19 cellular contexts compared by ENCODE assay signal in genomic region chr2:226176298-226176984, GRCh38.
DNase-seq lines count a peak whose midpoint lies in the region; ATAC-seq, FAIRE-seq and TF ChIP-seq lines count a peak whose summit lies in the region.
"Had no signal": no experiment of that assay in that cellular context is flagged by ENCODE, and none has a peak within 500 bp of the region (broad histone marks: within the 10 kb centered on the region; RNA-seq: fewer than 3 reads in every experiment).

No MANE protein-coding gene starts in this region.

- H3K56ac ChIP-seq in H1 (replicated peaks; ENCODE audit: insufficient read length, low read depth, low read length) (no peak overlapping the region), mesendoderm (ENCODE audit: low read length) (no peak overlapping the region)

- no peaks in the 10 kb centered on the region for H3K27me3 Mint-ChIP-seq in mesothelial cell of epicardium (ENCODE audit: low read depth)

- in situ Hi-C loops in HepG2 (cut with HindIII; ENCODE audit: extremely low pct_ligation_motif_present, low pct_unique_long_range_greater_than_20kb) = no loop called here

- H2AFZ ChIP-seq in HepG2 (ENCODE audit: low read length) = peak overlapping the region; percentile 6
- peak overlapping the region; percentile 81; the same call in 1 of the 2 replicates for H2AFZ ChIP-seq in H1 (ENCODE audit: low read length)
- H2AFZ ChIP-seq: GM23248 had no signal

- H3K4me3 Mint-ChIP-seq in mesothelial cell of epicardium = no peak overlapping the region
- H3K4me3 Mint-ChIP-seq: CD14-positive monocyte; CD4-positive, alpha-beta memory T cell had no signal

- H2BK120ac ChIP-seq in H1 (replicated peaks; ENCODE audit: low read depth, low read length) (no peak overlapping the region), mesendoderm (ENCODE audit: low read depth, low read length) (no peak overlapping the region)

- peaks cover 9% of the 10 kb centered on the region for H3K4me1 Mint-ChIP-seq in mesothelial cell of epicardium
- H3K4me1 Mint-ChIP-seq: CD14-positive monocyte; CD4-positive, alpha-beta memory T cell had no signal

- H4K91ac ChIP-seq in H1 (replicated peaks; ENCODE audit: insufficient read length, low read length) = no peak overlapping the region

- peak; percentile 28; the same call in 2 of the 3 replicates for ATAC-seq in HepG2
- no peak for ATAC-seq in right lobe of liver

- H3K27ac ChIP-seq in HepG2 (ENCODE audit: extremely low read length, insufficient read depth, low read length) (no peak overlapping the region), right lobe of liver (no peak overlapping the region), H1 (ENCODE audit: low read depth, low read length) (no peak overlapping the region), mesendoderm (ENCODE audit: low read depth, low read length) (no peak overlapping the region), breast epithelium (no peak overlapping the region)
- H3K27ac ChIP-seq: 22Rv1, BLaER1, GM23248 had no signal

- no peak overlapping the region for H2AK5ac ChIP-seq in H1 (ENCODE audit: low read depth, low read length)
- H2AK5ac ChIP-seq in mesendoderm (ENCODE audit: low read length) = no peak overlapping the region

- peak overlapping the region; percentile 2 for H3K27ac Mint-ChIP-seq in mesothelial cell of epicardium
- H3K27ac Mint-ChIP-seq: CD14-positive monocyte; CD4-positive, alpha-beta memory T cell had no signal

- H2BK15ac ChIP-seq in H1 (ENCODE audit: low read length) (0 out of 2 replicates have a peak overlapping the region, but pooled peaks have one; percentile 54), mesendoderm (replicated peaks; ENCODE audit: low read depth) (no peak overlapping the region)

- H3K4me3 ChIP-seq in HepG2 (replicated peaks in 1 of 3; ENCODE audit: insufficient read depth in 1 of 3, low read depth in 2 of 3, low read length in 3 of 3) (no peak overlapping the region), right lobe of liver (no peak overlapping the region), H1 (ENCODE audit: extremely low read depth in 1 of 4, insufficient read depth in 2 of 4, low read depth in 3 of 4, low read length in 4 of 4) (no peak overlapping the region), mesendoderm (ENCODE audit: low read length) (no peak overlapping the region), breast epithelium (no peak overlapping the region)
- H3K4me3 ChIP-seq: BLaER1, GM23248 had no signal

- H3K79me2 ChIP-seq in HepG2 (ENCODE audit: insufficient read depth, low read length) = no peaks in the 10 kb centered on the region
- H3K79me2 ChIP-seq in H1 (ENCODE audit: control insufficient read depth in 1 of 2, insufficient read depth in 2 of 2, low read length in 2 of 2) = no peaks in the 10 kb centered on the region
- H3K79me2 ChIP-seq in mesendoderm (ENCODE audit: control insufficient read depth, insufficient read depth, low read length) = no peaks in the 10 kb centered on the region

- H4K8ac ChIP-seq in H1 (ENCODE audit: extremely low read depth, insufficient read depth, low read length) (no peak overlapping the region), mesendoderm (ENCODE audit: low read depth, low read length) (no peak overlapping the region)

- 81% methylated on average over 3 of the region's 3 CpGs for WGBS in HepG2 (ENCODE audit: low lambda C conversion rate)
- 49% methylated on average over 3 of the region's 3 CpGs for WGBS in right lobe of liver (ENCODE audit: insufficient coverage, low coverage, low lambda C conversion rate, missing lambda C conversion rate)
- WGBS in H1 (ENCODE audit: extremely low coverage in 1 of 2, insufficient coverage in 1 of 2, insufficient read length in 1 of 2, insufficient replicate concordance in 2 of 2, low coverage in 1 of 2, low lambda C conversion rate in 2 of 2, missing lambda C conversion rate in 1 of 2), 2 experiments = 92% methylated on average over 3 of the region's 3 CpGs; no CpG with 5 or more reads in 1 of the 2 experiments
- WGBS in mesendoderm (ENCODE audit: extremely low coverage, insufficient coverage, low lambda C conversion rate) = no CpG with 5 or more reads among the region's 3 CpGs

- no peak overlapping the region for H3K4me2 ChIP-seq in HepG2 (ENCODE audit: low read depth, low read length)
- H3K4me2 ChIP-seq in H1 (ENCODE audit: insufficient read depth in 1 of 2, low read depth in 2 of 2, low read length in 2 of 2) = no peak overlapping the region
- H3K4me2 ChIP-seq in mesendoderm (ENCODE audit: low read length) = no peak overlapping the region
- H3K4me2 ChIP-seq: BLaER1 had no signal

- no peaks in the 10 kb centered on the region for H3K23me2 ChIP-seq in H1 (ENCODE audit: low read depth, low read length)

- H2BK12ac ChIP-seq in H1 (ENCODE audit: low read depth, low read length) = no peak overlapping the region

- H3K36me3 Mint-ChIP-seq in mesothelial cell of epicardium = no peaks in the 10 kb centered on the region
- H3K36me3 Mint-ChIP-seq: CD4-positive, alpha-beta memory T cell had no signal

- no peak for TF ChIP-seq CTCF in HepG2 (CRISPR knock-in tag; IDR thresholded peaks at IDR 0.05)
- TF ChIP-seq CTCF in right lobe of liver (IDR thresholded peaks at IDR 0.05) = no peak
- no peak for TF ChIP-seq CTCF in H1 (IDR thresholded peaks at IDR 0.05; ENCODE audit: control extremely low read depth in 1 of 3, insufficient read depth in 1 of 3, low read depth in 1 of 3, low read length in 3 of 3)
- no peak for TF ChIP-seq CTCF in mesothelial cell of epicardium (IDR thresholded peaks at IDR 0.05; ENCODE audit: unreplicated experiment)
- TF ChIP-seq CTCF in breast epithelium (IDR thresholded peaks at IDR 0.05) = no peak

- intact Hi-C loops in HepG2 (cut with micrococcal nuclease; ENCODE audit: unreplicated experiment) (no loop called here), right lobe of liver (cut with DNase I) (no loop called here), breast epithelium (cut with DNase I; ENCODE audit: low total_unique reads) (no loop called here)

- H4K20me1 ChIP-seq in HepG2 (ENCODE audit: insufficient read depth, low read length) (no peaks in the 10 kb centered on the region), H1 (replicated peaks in 1 of 2; ENCODE audit: control insufficient read depth in 1 of 2, insufficient read depth in 2 of 2, low read length in 2 of 2) (no peaks in the 10 kb centered on the region)
- H4K20me1 ChIP-seq: BLaER1 had no signal

- DNase-seq in HepG2 (ENCODE audit: low spot score) = no peak
- DNase-seq in right lobe of liver = no peak
- no peak for DNase-seq in H1 (ENCODE audit: low read depth in 1 of 2, low spot score in 2 of 2)
- no peak for DNase-seq in mesothelial cell of epicardium (ENCODE audit: low spot score in 2 of 2, unreplicated experiment in 2 of 2)
- no peak for DNase-seq in foreskin melanocyte
- DNase-seq in mesendoderm = no peak
- DNase-seq in breast epithelium (ENCODE audit: low spot score in 2 of 2) = no peak
- DNase-seq in NCI-H1048 (lab: John Stamatoyannopoulos, UW) = no peak
- DNase-seq: CD4-positive, alpha-beta memory T cell; DMS153; DMS79; GDM1; GM23248; H7 had no signal

- H3K4me1 ChIP-seq in HepG2 (ENCODE audit: insufficient read depth, low read length) (peaks cover 37% of the 10 kb centered on the region), right lobe of liver (no peaks in the 10 kb centered on the region), H1 (replicated peaks in 1 of 4; ENCODE audit: control insufficient read depth in 3 of 4, insufficient read depth in 4 of 4, low read length in 3 of 4) (0 out of 7 replicates have a peak, but pooled peaks cover 0 to 3% (median 0%) of the 10 kb centered on the region in 4 experiments), mesendoderm (ENCODE audit: control insufficient read depth, low read depth, low read length) (no peaks in the 10 kb centered on the region), breast epithelium (no peaks in the 10 kb centered on the region)
- H3K4me1 ChIP-seq: BLaER1 had no signal

- peaks cover 12% of the 10 kb centered on the region for H3K9me3 Mint-ChIP-seq in mesothelial cell of epicardium

- H3K79me1 ChIP-seq in H1 (ENCODE audit: low read depth, low read length) (no peaks in the 10 kb centered on the region), mesendoderm (ENCODE audit: low read length) (no peaks in the 10 kb centered on the region)

- FAIRE-seq in HepG2 (lab: Jason Lieb, UNC) (no peak), H1 (lab: Jason Lieb, UNC) (no peak)
- FAIRE-seq: GM12892, GM18507 had no signal

- TF ChIP-seq RAD21 in HepG2 (CRISPR knock-in tag; IDR thresholded peaks at IDR 0.05) (no peak), H1 (IDR thresholded peaks at IDR 0.05 in 1 of 2, conservative IDR thresholded peaks at IDR 0.05 in 1 of 2; ENCODE audit: low read depth in 2 of 2, low read length in 2 of 2) (no peak)

- no peak overlapping the region for H4K5ac ChIP-seq in H1 (ENCODE audit: insufficient read length, low read depth, low read length)
- H4K5ac ChIP-seq in mesendoderm (ENCODE audit: low read length) = no peak overlapping the region

- 0 out of 4 replicates have a peak, but pooled peaks of 1 of the 2 experiments have one; percentile 3 for TF ChIP-seq EP300 in HepG2 (IDR thresholded peaks at IDR 0.05; ENCODE audit: low read depth in 2 of 2, low read length in 2 of 2)
- no peak for TF ChIP-seq EP300 in HepG2 (CRISPR knock-in tag; IDR thresholded peaks at IDR 0.05; ENCODE audit: borderline replicate concordance)
- TF ChIP-seq EP300 in H1 (IDR thresholded peaks at IDR 0.05; ENCODE audit: borderline replicate concordance in 1 of 2, low read depth in 2 of 2, low read length in 2 of 2) = no peak

- CTCF ChIA-PET in HepG2 (lab: Yijun Ruan, JAX; ENCODE audit: low intra/inter-chr PET ratio, low total read pairs) = no interaction called here
- CTCF ChIA-PET in H1 (lab: Charles Lee; ENCODE audit: partially characterized antibody) = no interaction called here

- H3K18ac ChIP-seq in H1 (ENCODE audit: extremely low read depth, low read length) = no peak overlapping the region
- no peak overlapping the region for H3K18ac ChIP-seq in mesendoderm (ENCODE audit: low read length)

- H2BK20ac ChIP-seq in H1 (ENCODE audit: low read length) = 0 out of 2 replicates have a peak overlapping the region, but pooled peaks have one; percentile 23

- H3K27me3 ChIP-seq in HepG2 (ENCODE audit: control insufficient read depth in 1 of 2, insufficient read depth in 2 of 2, low read length in 2 of 2) = no peaks in the 10 kb centered on the region
- H3K27me3 ChIP-seq in right lobe of liver = no peaks in the 10 kb centered on the region
- H3K27me3 ChIP-seq in H1 (replicated peaks in 1 of 4; ENCODE audit: control insufficient read depth in 3 of 4, extremely low read depth in 1 of 4, insufficient read depth in 3 of 4, low read length in 3 of 4) = no peaks in the 10 kb centered on the region
- no peaks in the 10 kb centered on the region for H3K27me3 ChIP-seq in mesendoderm (ENCODE audit: insufficient read depth, low read length, poor library complexity)
- no peaks in the 10 kb centered on the region for H3K27me3 ChIP-seq in breast epithelium
- H3K27me3 ChIP-seq: BLaER1 had no signal

- H2BK5ac ChIP-seq in H1 (ENCODE audit: low read depth, low read length) (peak overlapping the region; percentile 30; the same call in 1 of the 2 replicates), mesendoderm (ENCODE audit: low read length) (no peak overlapping the region)

- no peak overlapping the region for H3K23ac ChIP-seq in H1 (ENCODE audit: insufficient read length)
- H3K23ac ChIP-seq in mesendoderm (ENCODE audit: low read length) = no peak overlapping the region

- no peak overlapping the region for H3K4ac ChIP-seq in H1 (replicated peaks; ENCODE audit: insufficient read length, low read depth, low read length)
- no peak overlapping the region for H3K4ac ChIP-seq in mesendoderm (ENCODE audit: low read depth, low read length)

- POLR2A ChIA-PET in HepG2 (lab: Yijun Ruan, JAX) (no interaction called here), H1 (lab: Charles Lee; ENCODE audit: partially characterized antibody) (no interaction called here)

- H3K36me3 ChIP-seq in HepG2 (replicated peaks in 1 of 2; ENCODE audit: control insufficient read depth in 1 of 2, insufficient read depth in 2 of 2, low read length in 2 of 2) (no peaks in the 10 kb centered on the region), right lobe of liver (no peaks in the 10 kb centered on the region), H1 (ENCODE audit: control insufficient read depth in 2 of 4, insufficient read depth in 4 of 4, low read length in 3 of 4) (no peaks in the 10 kb centered on the region), mesendoderm (ENCODE audit: control insufficient read depth, insufficient read depth, low read length) (no peaks in the 10 kb centered on the region), breast epithelium (no peaks in the 10 kb centered on the region)
- H3K36me3 ChIP-seq: BLaER1 had no signal

- H3K14ac ChIP-seq in H1 (ENCODE audit: insufficient read length) = no peak overlapping the region

- H3K9me3 ChIP-seq in HepG2 (ENCODE audit: low read length) (peaks cover 27% of the 10 kb centered on the region), right lobe of liver (peaks cover 0 to 19% (median under 1%) of the 10 kb centered on the region in 4 donors), H1 (ENCODE audit: insufficient read depth in 2 of 2, low read depth in 1 of 2, low read length in 1 of 2) (0 out of 4 replicates have a peak, but pooled peaks cover 0 to 4% of the 10 kb centered on the region in 2 experiments), breast epithelium (peaks cover 6% of the 10 kb centered on the region in 2 donors)

- H3K9ac ChIP-seq in HepG2 (ENCODE audit: insufficient read depth, low read depth, low read length) (no peak overlapping the region), H1 (replicated peaks in 1 of 4; ENCODE audit: extremely low read depth in 1 of 4, low read depth in 3 of 4, low read length in 3 of 4) (no peak overlapping the region), mesendoderm (ENCODE audit: low read length) (no peak overlapping the region)
- H3K9ac ChIP-seq: BLaER1, GM23248 had no signal

- BruUV-seq in HepG2 (replicated peaks; lab: Mats Ljungman, UMichigan) = no TSS peak

- no peak for TF ChIP-seq POLR2A in HepG2 (IDR thresholded peaks at IDR 0.05; ENCODE audit: insufficient read depth in 1 of 2, low read depth in 2 of 2, low read length in 2 of 2)
- TF ChIP-seq POLR2A in right lobe of liver (IDR thresholded peaks at IDR 0.05) = no peak
- no peak for TF ChIP-seq POLR2A in H1 (IDR thresholded peaks at IDR 0.05; ENCODE audit: control extremely low read depth in 1 of 2, low read depth in 2 of 2, low read length in 2 of 2)
- no peak for TF ChIP-seq POLR2A in breast epithelium (IDR thresholded peaks at IDR 0.05)
